Comparison of ENCODE assay signal across 8 cellular contexts in genomic region chr15:75646944-75647364, GRCh38. TPM values are rescaled to one million over a fixed set of nuclear protein-coding genes. Genes with fewer than 3 reads are reported as not detected.
DNase-seq lines count a peak whose midpoint lies in the region; ATAC-seq and TF ChIP-seq lines count a peak whose summit lies in the region.

No MANE protein-coding gene starts in this region.

- intact Hi-C loops in PC-3 (cut with micrococcal nuclease), result loop anchor here (5.0 to 10.0 kb wide), 2 partner anchors 195 to 282 kb away; partner anchors contain the start of genes MAN2C1 and SIN3A

- ATAC-seq in PC-3, result peak; percentile 16

- no peaks in the 10 kb centered on the region for H3F3A ChIP-seq in PC-3 (ENCODE audit: low read length, unreplicated experiment)

- H3K79me2 ChIP-seq in PC-3 (ENCODE audit: low read length), result peaks cover 42% of the 10 kb centered on the region

- H2AFZ ChIP-seq in PC-3 (ENCODE audit: low read length), result peak overlapping the region; percentile 97

- no peaks in the 10 kb centered on the region for H4K20me1 ChIP-seq in PC-3 (ENCODE audit: low read length)

- TF ChIP-seq CTCF in PC-3 (conservative IDR thresholded peaks at IDR 0.05; ENCODE audit: low read depth, low read length), result no peak

- H3K9me2 ChIP-seq in PC-3 (replicated peaks; ENCODE audit: low read length), result no peaks in the 10 kb centered on the region

- H3K27ac ChIP-seq in PC-3 (ENCODE audit: low read length) (peak overlapping the region; percentile 64), duodenal mucosa (ENCODE audit: low read depth, low read length) (peak overlapping the region; percentile 92), muscle layer of colon (ENCODE audit: low read depth, low read length) (peak overlapping the region; percentile 98)

- CTCF ChIA-PET in PC-3 (lab: Charles Lee), result interaction anchor here (0.6 to 1.3 kb wide), 2 partner anchors 9 to 962 kb away, joined by 3 to 4 read pairs; no protein-coding TSS in a partner anchor

- H3K4me3 ChIP-seq in PC-3 (ENCODE audit: low read length) (peak overlapping the region; percentile 93), duodenal mucosa (ENCODE audit: low read depth in 1 of 2, low read length in 2 of 2) (peak overlapping the region; percentile 87 to 97), muscle layer of colon (ENCODE audit: low read depth in 1 of 2, low read length in 2 of 2) (peak overlapping the region; percentile 70 to 93)

- TSS peak; percentile 63 for BruUV-seq in PC-3 (replicated peaks; lab: Mats Ljungman, UMichigan)

- no peaks in the 10 kb centered on the region for H3K36me3 ChIP-seq in PC-3 (ENCODE audit: low read depth, low read length)
- H3K36me3 ChIP-seq in duodenal mucosa (ENCODE audit: control insufficient read depth in 1 of 2, insufficient read depth in 2 of 2, low read length in 2 of 2), result peaks cover 0 to 18% of the 10 kb centered on the region in 2 donors
- H3K36me3 ChIP-seq in muscle layer of colon (ENCODE audit: insufficient read depth, low read length), result no peaks in the 10 kb centered on the region

- POLR2A ChIA-PET in PC-3 (lab: Charles Lee; ENCODE audit: unreplicated experiment), result interaction anchor here (0.6 to 1.2 kb wide), 4 partner anchors 9 to 34 kb away, joined by 3 to 5 read pairs (median 4); partner anchors contain the start of gene SNUPN

- H3K4me2 ChIP-seq in PC-3 (ENCODE audit: low read length), result peak overlapping the region; percentile 83

- H3K9me3 ChIP-seq in PC-3 (ENCODE audit: low read length) (no peaks in the 10 kb centered on the region), duodenal mucosa (ENCODE audit: control insufficient read depth in 1 of 2, low read length in 2 of 2) (no peaks in the 10 kb centered on the region), muscle layer of colon (ENCODE audit: low read length) (no peaks in the 10 kb centered on the region)

- H3K9ac ChIP-seq in PC-3 (ENCODE audit: low read length), result peak overlapping the region; percentile 86
- H3K9ac ChIP-seq in duodenal mucosa (ENCODE audit: low read depth in 1 of 2, low read length in 2 of 2), result peak overlapping the region; percentile 91 to 96
- peak overlapping the region; percentile 21 for H3K9ac ChIP-seq in muscle layer of colon (ENCODE audit: low read length)

- no peaks in the 10 kb centered on the region for H3K27me3 ChIP-seq in PC-3 (ENCODE audit: low read length)
- H3K27me3 ChIP-seq in duodenal mucosa (ENCODE audit: control insufficient read depth in 1 of 2, insufficient read depth in 2 of 2, low read length in 2 of 2), result no peaks in the 10 kb centered on the region
- no peaks in the 10 kb centered on the region for H3K27me3 ChIP-seq in muscle layer of colon (ENCODE audit: control insufficient read depth in 1 of 2, insufficient read depth in 2 of 2, low read length in 2 of 2)

- DNase-seq in DMS53 (lab: John Stamatoyannopoulos, UW) (peak; percentile 73), DMS53 treated with DMSO at 0.1 percent for 48 hours (lab: John Stamatoyannopoulos, UW; ENCODE audit: unreplicated experiment) (no peak), PC-3 (peak; percentile 19), HK-2 (ENCODE audit: unreplicated experiment) (no peak), NCI-H2196 treated with DMSO at 0.1 percent for 48 hours (lab: John Stamatoyannopoulos, UW; ENCODE audit: unreplicated experiment) (no peak), SHP77 (lab: John Stamatoyannopoulos, UW) (no peak)

- H3K4me1 ChIP-seq in PC-3 (ENCODE audit: insufficient read depth, low read length), result peaks cover 45% of the 10 kb centered on the region
- H3K4me1 ChIP-seq in duodenal mucosa (ENCODE audit: control insufficient read depth in 1 of 2, insufficient read depth in 2 of 2, low read length in 2 of 2), result peaks cover 38 to 42% of the 10 kb centered on the region in 2 donors
- peaks cover 42% of the 10 kb centered on the region for H3K4me1 ChIP-seq in muscle layer of colon (ENCODE audit: insufficient read depth, low read length)

RNA-seq across cellular contexts. Expression of gene SNX33, which starts 0.8 kb away (rescaled TPM):
- 16.2 and 16.8 TPM in 2 replicates for total RNA-seq in PC-3 (2014; rRNA removed)

RNA-seq across cellular contexts. Expression of gene IMP3, which starts 6.9 kb away (rescaled TPM):
- total RNA-seq in PC-3 (2014; rRNA removed), result 92.6 and 95.4 TPM in 2 replicates

RNA-seq across cellular contexts. Expression of gene SNUPN, which starts 21.4 kb away (rescaled TPM):
- 7.9 and 13.5 TPM in 2 replicates for total RNA-seq in PC-3 (2014; rRNA removed)

Comparison
In these comparisons a context has a peak if more than half of its experiments do, and no peak if none do; other contexts are left out.
1. DNase-seq: peak in DMS53 (single experiment) and PC-3 (single experiment); none in DMS53 treated with DMSO at 0.1 percent for 48 hours (single experiment), HK-2 (single experiment), NCI-H2196 treated with DMSO at 0.1 percent for 48 hours (single experiment) and SHP77 (0 of 2).
2. H3K9ac ChIP-seq: peak in every context shown above with its lines; median percentile 94 in duodenal mucosa; 86 in PC-3; 21 in muscle layer of colon.
3. Peak in every context shown above with its lines, with median percentiles within 50 percentile points of each other: H3K27ac ChIP-seq and H3K4me3 ChIP-seq.